In the genomic region with DNA sequence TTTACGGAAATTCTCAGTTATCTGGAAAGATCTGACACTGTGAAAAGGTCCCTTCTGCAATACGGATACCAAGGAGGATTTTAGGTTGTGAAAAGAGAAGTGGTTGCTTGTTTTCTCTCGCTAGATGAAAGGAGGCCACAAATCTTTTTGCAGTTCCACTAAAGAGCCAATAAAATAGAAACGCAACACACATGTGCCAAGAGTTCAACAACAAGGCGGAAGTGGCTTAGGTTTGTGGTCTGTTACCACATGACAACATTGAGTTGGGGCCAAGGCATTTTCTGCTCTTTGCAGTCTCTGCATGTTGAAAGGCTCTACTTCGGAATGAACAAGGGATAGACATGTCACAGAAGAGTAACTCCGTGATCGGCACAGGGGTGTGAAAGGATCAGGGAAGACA, we compare ENCODE assay signal across 8 cellular contexts.
DNase-seq lines count a peak whose midpoint lies in the region; ATAC-seq lines count a peak whose summit lies in the region.

No MANE protein-coding gene starts in this region.

- H3K4me3 ChIP-seq in HAP-1 = no peak overlapping the region

- H3K9me3 Mint-ChIP-seq in T-helper 1 cell treated with Interleukin-12 subunit alpha and Interleukin-12 subunit beta and Interleukin-4 antibody, amounts not matched to agents 30 μg/mL and 1 μg/mL, for 36 hours = no peaks in the 10 kb centered on the region

- no peak overlapping the region for H3K27ac ChIP-seq in epithelial cell of prostate

- no peaks in the 10 kb centered on the region for H3K4me1 ChIP-seq in HAP-1

- H3K27me3 ChIP-seq in HAP-1 (ENCODE audit: low read depth) = no peaks in the 10 kb centered on the region

- in situ Hi-C loops in HAP-1 (cut with MboI; ENCODE audit: low sequenced_read_pairs) = no loop called here

- H3K27ac Mint-ChIP-seq in T-helper 1 cell treated with Interleukin-12 subunit alpha and Interleukin-12 subunit beta and Interleukin-4 antibody, amounts not matched to agents 30 μg/mL and 1 μg/mL, for 36 hours = peak overlapping the region; percentile 32

- H3K27me3 Mint-ChIP-seq in T-helper 1 cell treated with Interleukin-12 subunit alpha and Interleukin-12 subunit beta and Interleukin-4 antibody, amounts not matched to agents 30 μg/mL and 1 μg/mL, for 36 hours (ENCODE audit: low read depth) = peaks cover 53% of the 10 kb centered on the region

- H3K36me3 Mint-ChIP-seq in T-helper 1 cell treated with Interleukin-12 subunit alpha and Interleukin-12 subunit beta and Interleukin-4 antibody, amounts not matched to agents 30 μg/mL and 1 μg/mL, for 36 hours (ENCODE audit: low read depth) = no peaks in the 10 kb centered on the region

- ATAC-seq in GM19328 (IDR thresholded peaks at IDR 0.05; ENCODE audit: unreplicated experiment) (peak; percentile 88), HG03139 (IDR thresholded peaks at IDR 0.05; ENCODE audit: unreplicated experiment) (peak; percentile 96)

- no peak overlapping the region for H3K4me3 Mint-ChIP-seq in T-helper 1 cell treated with Interleukin-12 subunit alpha and Interleukin-12 subunit beta and Interleukin-4 antibody, amounts not matched to agents 30 μg/mL and 1 μg/mL, for 36 hours

- no peaks in the 10 kb centered on the region for H3K36me3 ChIP-seq in HAP-1 (replicated peaks)

- no peaks in the 10 kb centered on the region for H3K9me3 ChIP-seq in HAP-1

- DNase-seq in AML-193 (lab: John Stamatoyannopoulos, UW) (peak; percentile 28 to 39), epithelial cell of prostate (ENCODE audit: low read depth, low spot score) (peak; percentile 60), stromal cell of bone marrow (ENCODE audit: low read depth) (peak; percentile 70), NCI-H2171 treated with DMSO at 0.1 percent for 48 hours (lab: John Stamatoyannopoulos, UW) (no peak), HAP-1 (ENCODE audit: low spot score in 2 of 2) (no peak)

- peaks cover 10% of the 10 kb centered on the region for H3K4me1 Mint-ChIP-seq in T-helper 1 cell treated with Interleukin-12 subunit alpha and Interleukin-12 subunit beta and Interleukin-4 antibody, amounts not matched to agents 30 μg/mL and 1 μg/mL, for 36 hours (ENCODE audit: low read depth)

Comparison
In these comparisons a context has a peak if more than half of its experiments do, and no peak if none do; other contexts are left out.
1. DNase-seq: peak in AML-193 (2 of 2), epithelial cell of prostate (single experiment) and stromal cell of bone marrow (single experiment); none in NCI-H2171 treated with DMSO at 0.1 percent for 48 hours (single experiment) and HAP-1 (0 of 2).